In genomic region chr10:102802920-102803534, GRCh38 we compare ENCODE assay signal across 8 cellular contexts. TPM values are rescaled to one million over a fixed set of nuclear protein-coding genes. Genes with fewer than 3 reads are reported as not detected.
DNase-seq lines count a peak whose midpoint lies in the region; ATAC-seq and TF ChIP-seq lines count a peak whose summit lies in the region.

No MANE protein-coding gene starts in this region.

- DNase-seq in AG04449 (ENCODE audit: low read depth, low spot score) = peak; percentile 91
- DNase-seq in body of pancreas = peak in 3 of 4 donors; percentile 25 to 43 (median 37)
- peak; percentile 89 for DNase-seq in kidney tubule cell (ENCODE audit: low spot score)
- DNase-seq in putamen (ENCODE audit: low spot score) = no peak

- H3K4me3 ChIP-seq in AG04449 (ENCODE audit: low read depth, low read length) (no peak overlapping the region), body of pancreas (no peak overlapping the region), subcutaneous abdominal adipose tissue (ENCODE audit: low read depth in 1 of 5, low read length in 5 of 5) (no peak overlapping the region)

- ATAC-seq in HG02642 (IDR thresholded peaks at IDR 0.05; ENCODE audit: poor library complexity, unreplicated experiment) (peak; percentile 56), body of pancreas (peak; percentile 72), GM18517 (IDR thresholded peaks at IDR 0.05; ENCODE audit: unreplicated experiment) (no peak), GM19452 (IDR thresholded peaks at IDR 0.05; ENCODE audit: unreplicated experiment) (no peak)

- intact Hi-C loops in body of pancreas (cut with DNase I) = no loop called here

- H3K36me3 ChIP-seq in body of pancreas (replicated peaks in 1 of 2; ENCODE audit: insufficient read depth in 1 of 2, low read depth in 2 of 2) (peaks cover 0 to 5% of the 10 kb centered on the region in 2 donors), subcutaneous abdominal adipose tissue (ENCODE audit: control insufficient read depth in 5 of 5, insufficient read depth in 5 of 5, low read length in 5 of 5) (peaks cover 0 to 35% (median 18%) of the 10 kb centered on the region in 5 donors)

- peak overlapping the region in 4 of 5 donors; percentile 3 to 72 (median 30) for H3K9ac ChIP-seq in subcutaneous abdominal adipose tissue (ENCODE audit: low read length in 5 of 5)

- TF ChIP-seq POLR2A in body of pancreas (IDR thresholded peaks at IDR 0.05) = no peak

- no peaks in the 10 kb centered on the region for H3K4me1 ChIP-seq in body of pancreas
- peaks cover 24 to 55% (median 50%) of the 10 kb centered on the region in 5 donors for H3K4me1 ChIP-seq in subcutaneous abdominal adipose tissue (ENCODE audit: control insufficient read depth in 5 of 5, insufficient read depth in 5 of 5, low read length in 5 of 5)

- CTCF ChIA-PET in AG04449 (lab: Yijun Ruan, JAX) = interaction anchor here (0.7 to 2.3 kb wide), 5 partner anchors 13 to 99 kb away, joined by 3 to 8 read pairs (median 4); no protein-coding TSS in a partner anchor

- 71 to 75% methylated on average over 5 to 6 of the region's 6 CpGs for WGBS in body of pancreas, 2 donors

- POLR2A ChIA-PET in AG04449 (lab: Yijun Ruan, JAX) = interaction anchor here (0.9 to 1.0 kb wide), 2 partner anchors 26 to 27 kb away, joined by 3 read pairs; no protein-coding TSS in a partner anchor

- TF ChIP-seq CTCF in AG04449 (IDR thresholded peaks at IDR 0.05; ENCODE audit: insufficient read depth, low read length, missing control alignments) (no peak), body of pancreas (IDR thresholded peaks at IDR 0.05) (no peak)

- peak overlapping the region in 2 of 4 donors; percentile 38 to 49 for H3K27ac ChIP-seq in body of pancreas
- H3K27ac ChIP-seq in subcutaneous abdominal adipose tissue (ENCODE audit: low read depth, low read length) = peak overlapping the region; percentile 93

- no peaks in the 10 kb centered on the region for H3K27me3 ChIP-seq in body of pancreas
- H3K27me3 ChIP-seq in subcutaneous abdominal adipose tissue (ENCODE audit: control insufficient read depth in 5 of 5, insufficient read depth in 4 of 5, low read length in 5 of 5) = no peaks in the 10 kb centered on the region

- H3K9me3 ChIP-seq in body of pancreas = no peaks in the 10 kb centered on the region
- no peaks in the 10 kb centered on the region for H3K9me3 ChIP-seq in subcutaneous abdominal adipose tissue (ENCODE audit: control insufficient read depth in 5 of 5, low read length in 5 of 5)

RNA-seq across cellular contexts. Expression of gene CYP17A1, which starts 34.2 kb away (rescaled TPM):
- total RNA-seq in body of pancreas = not detected

RNA-seq across cellular contexts. Expression of gene BORCS7, which starts 51.0 kb away (rescaled TPM):
- total RNA-seq in body of pancreas = 10 to 100 TPM; 12.9 to 13.2 TPM

RNA-seq across cellular contexts. Expression of gene WBP1L, which starts 59.3 kb away (rescaled TPM):
- 10 to 100 TPM; 30.6 to 55.4 TPM for total RNA-seq in body of pancreas

Comparison
In these comparisons a context has a peak if more than half of its experiments do, and no peak if none do; other contexts are left out.
1. ATAC-seq: peak in HG02642 (single experiment) and body of pancreas (single experiment); none in GM18517 (single experiment) and GM19452 (single experiment).